16 cellular contexts compared by ENCODE assay signal in genomic region chr10:131947631-131948347, GRCh38. TPM values are rescaled to one million over a fixed set of nuclear protein-coding genes. Genes with fewer than 3 reads are reported as not detected.
A peak's percentile ranks its signal among the peaks of the same experiment; 100 is the strongest.
DNase-seq lines count a peak whose midpoint lies in the region; ATAC-seq and TF ChIP-seq lines count a peak whose summit lies in the region.
"Had no signal": no experiment of that assay in that cellular context is flagged by ENCODE, and none has a peak within 500 bp of the region (broad histone marks: within the 10 kb centered on the region; RNA-seq: fewer than 3 reads in every experiment).

No MANE protein-coding gene starts in this region.

- H3K27ac Mint-ChIP-seq in activated T-helper 17 cell treated with anti-CD3 and anti-CD28 coated beads, Interleukin-2, amount 50 U/mL, for 72 hours = peak overlapping the region; percentile 22
- H3K27ac Mint-ChIP-seq: activated naive CD8-positive, alpha-beta T cell treated with anti-CD3 and anti-CD28 coated beads for 36 hours; memory B cell had no signal

- peaks cover 87% of the 10 kb centered on the region for H3K36me3 Mint-ChIP-seq in activated T-helper 17 cell treated with anti-CD3 and anti-CD28 coated beads, Interleukin-2, amount 50 U/mL, for 72 hours (ENCODE audit: low read depth)

- no peak for ATAC-seq in activated T-helper 17 cell treated with anti-CD3 and anti-CD28 coated beads, Interleukin-2, amount 50 U/mL, for 72 hours (replicated peaks)
- ATAC-seq in HG03108 (IDR thresholded peaks at IDR 0.05; ENCODE audit: unreplicated experiment) (no peak), HG03097 (IDR thresholded peaks at IDR 0.05; ENCODE audit: low FRiP score, unreplicated experiment) (no peak), HG02852 (IDR thresholded peaks at IDR 0.05; ENCODE audit: unreplicated experiment) (no peak)

- H3K9me3 Mint-ChIP-seq in activated T-helper 17 cell treated with anti-CD3 and anti-CD28 coated beads, Interleukin-2, amount 50 U/mL, for 72 hours = no peaks in the 10 kb centered on the region
- H3K9me3 Mint-ChIP-seq: activated naive CD8-positive, alpha-beta T cell treated with anti-CD3 and anti-CD28 coated beads for 36 hours; memory B cell had no signal

- no peaks in the 10 kb centered on the region for H3K27me3 Mint-ChIP-seq in activated T-helper 17 cell treated with anti-CD3 and anti-CD28 coated beads, Interleukin-2, amount 50 U/mL, for 72 hours
- H3K27me3 Mint-ChIP-seq: activated naive CD8-positive, alpha-beta T cell treated with anti-CD3 and anti-CD28 coated beads for 36 hours; memory B cell had no signal

- POLR2A ChIA-PET in AG04449 (lab: Yijun Ruan, JAX) = interaction anchor here (1.0 to 1.7 kb wide), 2 partner anchors 25 to 33 kb away, joined by 5 to 9 read pairs; partner anchors contain the start of gene BNIP3

- no peak overlapping the region for H3K4me3 ChIP-seq in AG04449 (ENCODE audit: low read depth, low read length)
- H3K4me3 ChIP-seq: sigmoid colon had no signal

- no peaks in the 10 kb centered on the region for H3K4me1 Mint-ChIP-seq in activated T-helper 17 cell treated with anti-CD3 and anti-CD28 coated beads, Interleukin-2, amount 50 U/mL, for 72 hours
- H3K4me1 Mint-ChIP-seq: memory B cell had no signal

- DNase-seq in AG04449 (ENCODE audit: low read depth, low spot score) (peak; percentile 36), HPDE6-E6E7 (ENCODE audit: extremely low spot score) (peak; percentile 83), hepatic stellate cell (ENCODE audit: low spot score) (peak; percentile 92)
- no peak for DNase-seq in stimulated activated CD4-positive, alpha-beta T cell treated with anti-CD3 and anti-CD28 coated beads, Interleukin-4, amount 100 ng/mL, for 4 hours
- DNase-seq: activated CD4-positive, CD25-positive, alpha-beta regulatory T cell treated with anti-CD3 and anti-CD28 coated beads, Interleukin-2, amount 50 U/mL, for 72 hours; activated naive CD8-positive, alpha-beta T cell treated with anti-CD3 and anti-CD28 coated beads for 36 hours; Calu3; NCI-H1417 treated with DMSO at 0.1 percent for 48 hours; OCI-M1; stimulated activated CD8-positive, alpha-beta memory T cell treated with anti-CD3 and anti-CD28 coated beads, Interleukin-4, amount 100 ng/mL, for 48 hours had no signal

- TF ChIP-seq CTCF in AG04449 (IDR thresholded peaks at IDR 0.05; ENCODE audit: insufficient read depth, low read length, missing control alignments) = no peak

- H3K4me3 Mint-ChIP-seq in activated T-helper 17 cell treated with anti-CD3 and anti-CD28 coated beads, Interleukin-2, amount 50 U/mL, for 72 hours = no peak overlapping the region
- H3K4me3 Mint-ChIP-seq: activated naive CD8-positive, alpha-beta T cell treated with anti-CD3 and anti-CD28 coated beads for 36 hours; memory B cell had no signal

- CTCF ChIA-PET in AG04449 (lab: Yijun Ruan, JAX) = interaction anchor here (0.7 to 2.5 kb wide), 3 partner anchors 32 to 75 kb away, joined by 3 to 9 read pairs (median 5); no protein-coding TSS in a partner anchor

RNA-seq across cellular contexts. Expression of gene BNIP3, which starts 33.9 kb away (rescaled TPM):
- 100 to 1,000 TPM; 102 to 362 TPM for total RNA-seq in activated T-helper 17 cell treated with anti-CD3 and anti-CD28 coated beads, Interleukin-2, amount 50 U/mL, for 72 hours

RNA-seq across cellular contexts. Expression of gene PPP2R2D, which starts 47.0 kb away (rescaled TPM):
- 10 to 100 TPM; 31.6 to 46.4 TPM for total RNA-seq in activated T-helper 17 cell treated with anti-CD3 and anti-CD28 coated beads, Interleukin-2, amount 50 U/mL, for 72 hours

Comparison
In these comparisons a context has a peak if more than half of its experiments do, and no peak if none do; other contexts are left out.
1. DNase-seq: peak in AG04449 (single experiment), HPDE6-E6E7 (single experiment) and hepatic stellate cell (single experiment); none in stimulated activated CD4-positive, alpha-beta T cell treated with anti-CD3 and anti-CD28 coated beads, Interleukin-4, amount 100 ng/mL, for 4 hours (0 of 2).